Comparison of ENCODE assay signal across 1 cellular context in the genomic region with DNA sequence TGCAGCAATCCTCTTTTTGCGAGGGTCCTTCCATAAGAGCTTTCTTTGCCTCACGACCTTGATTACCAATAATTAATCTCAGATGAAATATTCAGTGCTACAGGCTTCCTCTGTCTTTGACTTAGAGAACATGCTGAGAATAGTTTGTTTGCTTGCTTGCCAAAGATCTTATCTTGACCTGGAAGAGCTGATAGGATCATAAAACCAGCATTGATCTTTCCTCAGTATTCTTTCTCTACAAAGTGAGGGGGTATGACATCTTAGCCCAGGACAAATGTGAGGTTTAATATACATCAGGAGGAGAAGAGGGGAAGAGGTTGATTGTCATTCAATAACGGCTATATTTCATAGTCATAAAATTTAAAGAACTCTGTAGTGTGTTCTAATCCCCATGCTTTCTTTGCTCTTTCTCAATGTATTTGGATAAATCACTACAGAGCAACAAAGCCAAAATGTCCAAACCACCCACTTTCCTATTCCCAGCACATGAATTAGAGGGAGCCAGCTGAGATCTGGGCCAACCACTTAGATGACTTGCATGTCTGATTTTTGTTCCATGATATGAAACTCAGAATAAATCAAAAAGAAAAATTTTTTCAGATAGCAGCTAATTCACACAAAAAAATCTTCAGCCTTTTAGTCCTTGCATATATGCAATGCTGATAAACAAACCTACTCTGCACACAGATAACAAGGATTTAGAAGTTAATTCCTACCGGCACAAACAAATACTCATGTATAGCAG.
TF ChIP-seq lines count a peak whose summit lies in the region.

No MANE protein-coding gene starts in this region.

TF ChIP-seq in GM23338, 12 proteins besides CTCF, POLR2A, EP300 and RAD21 (continued from another document):
- TF ChIP-seq, protein P1, sequence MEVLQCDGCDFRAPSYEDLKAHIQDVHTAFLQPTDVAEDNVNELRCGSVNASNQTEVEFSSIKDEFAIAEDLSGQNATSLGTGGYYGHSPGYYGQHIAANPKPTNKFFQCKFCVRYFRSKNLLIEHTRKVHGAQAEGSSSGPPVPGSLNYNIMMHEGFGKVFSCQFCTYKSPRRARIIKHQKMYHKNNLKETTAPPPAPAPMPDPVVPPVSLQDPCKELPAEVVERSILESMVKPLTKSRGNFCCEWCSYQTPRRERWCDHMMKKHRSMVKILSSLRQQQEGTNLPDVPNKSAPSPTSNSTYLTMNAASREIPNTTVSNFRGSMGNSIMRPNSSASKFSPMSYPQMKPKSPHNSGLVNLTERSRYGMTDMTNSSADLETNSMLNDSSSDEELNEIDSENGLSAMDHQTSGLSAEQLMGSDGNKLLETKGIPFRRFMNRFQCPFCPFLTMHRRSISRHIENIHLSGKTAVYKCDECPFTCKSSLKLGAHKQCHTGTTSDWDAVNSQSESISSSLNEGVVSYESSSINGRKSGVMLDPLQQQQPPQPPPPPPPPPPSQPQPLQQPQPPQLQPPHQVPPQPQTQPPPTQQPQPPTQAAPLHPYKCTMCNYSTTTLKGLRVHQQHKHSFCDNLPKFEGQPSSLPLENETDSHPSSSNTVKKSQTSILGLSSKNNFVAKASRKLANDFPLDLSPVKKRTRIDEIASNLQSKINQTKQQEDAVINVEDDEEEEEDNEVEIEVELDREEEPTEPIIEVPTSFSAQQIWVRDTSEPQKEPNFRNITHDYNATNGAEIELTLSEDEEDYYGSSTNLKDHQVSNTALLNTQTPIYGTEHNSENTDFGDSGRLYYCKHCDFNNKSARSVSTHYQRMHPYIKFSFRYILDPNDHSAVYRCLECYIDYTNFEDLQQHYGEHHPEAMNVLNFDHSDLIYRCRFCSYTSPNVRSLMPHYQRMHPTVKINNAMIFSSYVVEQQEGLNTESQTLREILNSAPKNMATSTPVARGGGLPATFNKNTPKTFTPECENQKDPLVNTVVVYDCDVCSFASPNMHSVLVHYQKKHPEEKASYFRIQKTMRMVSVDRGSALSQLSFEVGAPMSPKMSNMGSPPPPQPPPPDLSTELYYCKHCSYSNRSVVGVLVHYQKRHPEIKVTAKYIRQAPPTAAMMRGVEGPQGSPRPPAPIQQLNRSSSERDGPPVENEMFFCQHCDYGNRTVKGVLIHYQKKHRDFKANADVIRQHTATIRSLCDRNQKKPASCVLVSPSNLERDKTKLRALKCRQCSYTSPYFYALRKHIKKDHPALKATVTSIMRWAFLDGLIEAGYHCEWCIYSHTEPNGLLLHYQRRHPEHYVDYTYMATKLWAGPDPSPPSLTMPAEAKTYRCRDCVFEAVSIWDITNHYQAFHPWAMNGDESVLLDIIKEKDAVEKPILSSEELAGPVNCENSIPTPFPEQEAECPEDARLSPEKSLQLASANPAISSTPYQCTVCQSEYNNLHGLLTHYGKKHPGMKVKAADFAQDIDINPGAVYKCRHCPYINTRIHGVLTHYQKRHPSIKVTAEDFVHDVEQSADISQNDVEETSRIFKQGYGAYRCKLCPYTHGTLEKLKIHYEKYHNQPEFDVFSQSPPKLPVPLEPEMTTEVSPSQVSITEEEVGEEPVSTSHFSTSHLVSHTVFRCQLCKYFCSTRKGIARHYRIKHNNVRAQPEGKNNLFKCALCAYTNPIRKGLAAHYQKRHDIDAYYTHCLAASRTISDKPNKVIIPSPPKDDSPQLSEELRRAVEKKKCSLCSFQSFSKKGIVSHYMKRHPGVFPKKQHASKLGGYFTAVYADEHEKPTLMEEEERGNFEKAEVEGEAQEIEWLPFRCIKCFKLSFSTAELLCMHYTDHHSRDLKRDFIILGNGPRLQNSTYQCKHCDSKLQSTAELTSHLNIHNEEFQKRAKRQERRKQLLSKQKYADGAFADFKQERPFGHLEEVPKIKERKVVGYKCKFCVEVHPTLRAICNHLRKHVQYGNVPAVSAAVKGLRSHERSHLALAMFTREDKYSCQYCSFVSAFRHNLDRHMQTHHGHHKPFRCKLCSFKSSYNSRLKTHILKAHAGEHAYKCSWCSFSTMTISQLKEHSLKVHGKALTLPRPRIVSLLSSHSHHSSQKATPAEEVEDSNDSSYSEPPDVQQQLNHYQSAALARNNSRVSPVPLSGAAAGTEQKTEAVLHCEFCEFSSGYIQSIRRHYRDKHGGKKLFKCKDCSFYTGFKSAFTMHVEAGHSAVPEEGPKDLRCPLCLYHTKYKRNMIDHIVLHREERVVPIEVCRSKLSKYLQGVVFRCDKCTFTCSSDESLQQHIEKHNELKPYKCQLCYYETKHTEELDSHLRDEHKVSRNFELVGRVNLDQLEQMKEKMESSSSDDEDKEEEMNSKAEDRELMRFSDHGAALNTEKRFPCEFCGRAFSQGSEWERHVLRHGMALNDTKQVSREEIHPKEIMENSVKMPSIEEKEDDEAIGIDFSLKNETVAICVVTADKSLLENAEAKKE (CRISPR knock-in tag; IDR thresholded peaks at IDR 0.05), result no peak
- TF ChIP-seq EZH2 (IDR thresholded peaks at IDR 0.05; ENCODE audit: low read depth, unreplicated experiment) (no peak), EZH2phosphoT487 (IDR thresholded peaks at IDR 0.05; ENCODE audit: unreplicated experiment) (no peak), ZNF331 (CRISPR knock-in tag; IDR thresholded peaks at IDR 0.05; ENCODE audit: low read depth) (no peak)
